In genomic region chr5:12934722-12935121, GRCh38 we compare ENCODE assay signal across 1 cellular context.
TF ChIP-seq lines count a peak whose summit lies in the region.

No MANE protein-coding gene starts in this region.

TF ChIP-seq in IMR-90, 13 proteins besides CTCF, POLR2A, EP300 and RAD21 (continued from another document):
- TF ChIP-seq ELK1 (IDR thresholded peaks at IDR 0.05; ENCODE audit: borderline replicate concordance, low read depth, low read length) (no peak), NFE2L2 (IDR thresholded peaks at IDR 0.05; ENCODE audit: low read depth, low read length) (peak; percentile 57; the same call in 1 of the 2 replicates), USF2 (IDR thresholded peaks at IDR 0.05; ENCODE audit: low read depth, low read length) (no peak)
